8 cellular contexts compared by ENCODE assay signal in genomic region chr13:59771272-59771671, GRCh38.
A peak's percentile ranks its signal among the peaks of the same experiment; 100 is the strongest.
DNase-seq lines count a peak whose midpoint lies in the region; ATAC-seq, FAIRE-seq and TF ChIP-seq lines count a peak whose summit lies in the region.

No MANE protein-coding gene starts in this region.

- POLR2A ChIA-PET in A673 (lab: Charles Lee; ENCODE audit: low non-redundant PET), result no interaction called here

- H3K27ac Mint-ChIP-seq in T-helper 17 cell, result no peak overlapping the region

- H3K27ac ChIP-seq in A673 (ENCODE audit: low read depth, low read length, poor library complexity, severe bottlenecking), result peak overlapping the region; percentile 70

- H3K4me1 ChIP-seq in A673 (ENCODE audit: insufficient read depth, low read length, poor library complexity, severe bottlenecking), result peaks cover 83% of the 10 kb centered on the region

- ATAC-seq in T-helper 17 cell, result no peak

- H3K27me3 ChIP-seq in A673 (replicated peaks; ENCODE audit: insufficient read depth, low read depth, low read length, poor library complexity), result no peaks in the 10 kb centered on the region

- CTCF ChIA-PET in A673 (lab: Charles Lee), result interaction anchor here (0.6 to 1.5 kb wide), 5 partner anchors 90 to 600 kb away, joined by 3 read pairs; no protein-coding TSS in a partner anchor

- H3K4me1 Mint-ChIP-seq in T-helper 17 cell, result no peaks in the 10 kb centered on the region

- no peaks in the 10 kb centered on the region for H3K27me3 Mint-ChIP-seq in T-helper 17 cell

- H3K36me3 Mint-ChIP-seq in T-helper 17 cell (ENCODE audit: low read depth), result no peaks in the 10 kb centered on the region

- H3K9me3 ChIP-seq in A673 (ENCODE audit: low read depth, low read length, poor library complexity, severe bottlenecking), result no peaks in the 10 kb centered on the region
- H3K9me3 ChIP-seq in T-helper 17 cell (ENCODE audit: control insufficient read depth, low read length, poor library complexity, severe bottlenecking), result no peaks in the 10 kb centered on the region

- TF ChIP-seq CTCF in A673 (conservative IDR thresholded peaks at IDR 0.05; ENCODE audit: low read depth, low read length), result peak; percentile 80
- peak; percentile 74 for TF ChIP-seq CTCF in foreskin fibroblast (IDR thresholded peaks at IDR 0.05; ENCODE audit: low read depth, low read length)

- intact Hi-C loops in A673 (cut with micrococcal nuclease; ENCODE audit: unreplicated experiment), result loop anchor here (1.0 to 5.0 kb wide), 6 partner anchors 91 to 661 kb away; no protein-coding TSS in a partner anchor

- H3K36me3 ChIP-seq in A673 (ENCODE audit: insufficient read depth, low read length, poor library complexity, severe bottlenecking), result no peaks in the 10 kb centered on the region

- no peak overlapping the region for H3K4me3 Mint-ChIP-seq in T-helper 17 cell

- no peak overlapping the region for H3K4me3 ChIP-seq in A673 (ENCODE audit: low read depth, low read length, poor library complexity, severe bottlenecking)
- no peak overlapping the region for H3K4me3 ChIP-seq in foreskin fibroblast (ENCODE audit: low read depth in 1 of 2, low read length in 2 of 2)

- peak; percentile 56 for FAIRE-seq in GM18507 (lab: Jason Lieb, UNC)

- no TSS peak for BruUV-seq in A673 (replicated peaks; lab: Mats Ljungman, UMichigan)

- in situ Hi-C loops in SK-MEL-5 (cut with HindIII; ENCODE audit: low pct_unique_long_range_greater_than_20kb, low sequenced_read_pairs), result no loop called here

- DNase-seq in A673 (ENCODE audit: low spot score), result peak; percentile 73
- no peak for DNase-seq in GM18507 (ENCODE audit: extremely low spot score, insufficient read length, low read depth)
- peak; percentile 43 for DNase-seq in SK-MEL-5 (ENCODE audit: low read depth, low spot score)
- DNase-seq in foreskin fibroblast, result peak; percentile 35 to 72
- no peak for DNase-seq in stimulated activated CD4-positive, alpha-beta T cell treated with anti-CD3 and anti-CD28 coated beads, Interleukin-4, amount 100 ng/mL, for 1 hour
- DNase-seq in KG1 (lab: John Stamatoyannopoulos, UW), result no peak
- no peak for DNase-seq in GDM1 (lab: John Stamatoyannopoulos, UW)
- no peak for DNase-seq in T-helper 17 cell

Comparison
In these comparisons a context has a peak if more than half of its experiments do, and no peak if none do; other contexts are left out.
1. DNase-seq: peak in A673 (single experiment), SK-MEL-5 (single experiment) and foreskin fibroblast (2 of 2); none in GM18507 (single experiment), stimulated activated CD4-positive, alpha-beta T cell treated with anti-CD3 and anti-CD28 coated beads, Interleukin-4, amount 100 ng/mL, for 1 hour (single experiment), KG1 (single experiment), GDM1 (single experiment) and T-helper 17 cell (0 of 3).